ENCODE assay signal across 1 cellular context in the genomic region with DNA sequence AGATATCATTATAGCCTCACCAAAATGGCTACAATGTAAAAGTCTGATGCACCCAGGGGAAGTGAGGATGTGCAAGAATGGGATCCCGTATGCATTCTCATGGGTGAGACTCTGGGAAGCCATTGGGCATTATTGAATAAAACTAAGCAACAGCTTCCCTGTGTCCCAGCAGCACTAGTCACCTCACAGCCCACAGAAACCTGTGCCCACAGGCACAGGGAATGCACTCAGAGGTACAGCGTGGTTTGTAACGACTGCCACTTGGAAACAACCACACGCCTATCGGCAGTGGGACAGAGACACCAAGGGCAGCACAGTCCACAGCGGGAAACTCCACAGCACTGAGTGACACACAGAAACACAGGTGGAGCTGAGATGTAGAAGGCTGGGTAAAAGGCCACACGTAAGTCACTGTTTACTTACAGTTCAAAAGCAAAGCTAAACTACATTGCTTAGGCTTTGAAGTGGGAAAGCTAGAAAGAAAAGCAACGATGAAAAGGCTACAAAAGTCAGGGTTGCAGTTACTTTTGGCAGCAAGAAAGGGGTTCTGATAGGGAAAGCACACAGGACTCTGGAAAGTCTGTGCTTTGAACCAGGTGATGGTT.
A peak's percentile ranks its signal among the peaks of the same experiment; 100 is the strongest.
TF ChIP-seq lines count a peak whose summit lies in the region.

No MANE protein-coding gene starts in this region.

TF ChIP-seq in HepG2, 621 proteins besides CTCF, POLR2A, EP300 and RAD21 (continued from another document and continues in another):
- TF ChIP-seq, protein P1, sequence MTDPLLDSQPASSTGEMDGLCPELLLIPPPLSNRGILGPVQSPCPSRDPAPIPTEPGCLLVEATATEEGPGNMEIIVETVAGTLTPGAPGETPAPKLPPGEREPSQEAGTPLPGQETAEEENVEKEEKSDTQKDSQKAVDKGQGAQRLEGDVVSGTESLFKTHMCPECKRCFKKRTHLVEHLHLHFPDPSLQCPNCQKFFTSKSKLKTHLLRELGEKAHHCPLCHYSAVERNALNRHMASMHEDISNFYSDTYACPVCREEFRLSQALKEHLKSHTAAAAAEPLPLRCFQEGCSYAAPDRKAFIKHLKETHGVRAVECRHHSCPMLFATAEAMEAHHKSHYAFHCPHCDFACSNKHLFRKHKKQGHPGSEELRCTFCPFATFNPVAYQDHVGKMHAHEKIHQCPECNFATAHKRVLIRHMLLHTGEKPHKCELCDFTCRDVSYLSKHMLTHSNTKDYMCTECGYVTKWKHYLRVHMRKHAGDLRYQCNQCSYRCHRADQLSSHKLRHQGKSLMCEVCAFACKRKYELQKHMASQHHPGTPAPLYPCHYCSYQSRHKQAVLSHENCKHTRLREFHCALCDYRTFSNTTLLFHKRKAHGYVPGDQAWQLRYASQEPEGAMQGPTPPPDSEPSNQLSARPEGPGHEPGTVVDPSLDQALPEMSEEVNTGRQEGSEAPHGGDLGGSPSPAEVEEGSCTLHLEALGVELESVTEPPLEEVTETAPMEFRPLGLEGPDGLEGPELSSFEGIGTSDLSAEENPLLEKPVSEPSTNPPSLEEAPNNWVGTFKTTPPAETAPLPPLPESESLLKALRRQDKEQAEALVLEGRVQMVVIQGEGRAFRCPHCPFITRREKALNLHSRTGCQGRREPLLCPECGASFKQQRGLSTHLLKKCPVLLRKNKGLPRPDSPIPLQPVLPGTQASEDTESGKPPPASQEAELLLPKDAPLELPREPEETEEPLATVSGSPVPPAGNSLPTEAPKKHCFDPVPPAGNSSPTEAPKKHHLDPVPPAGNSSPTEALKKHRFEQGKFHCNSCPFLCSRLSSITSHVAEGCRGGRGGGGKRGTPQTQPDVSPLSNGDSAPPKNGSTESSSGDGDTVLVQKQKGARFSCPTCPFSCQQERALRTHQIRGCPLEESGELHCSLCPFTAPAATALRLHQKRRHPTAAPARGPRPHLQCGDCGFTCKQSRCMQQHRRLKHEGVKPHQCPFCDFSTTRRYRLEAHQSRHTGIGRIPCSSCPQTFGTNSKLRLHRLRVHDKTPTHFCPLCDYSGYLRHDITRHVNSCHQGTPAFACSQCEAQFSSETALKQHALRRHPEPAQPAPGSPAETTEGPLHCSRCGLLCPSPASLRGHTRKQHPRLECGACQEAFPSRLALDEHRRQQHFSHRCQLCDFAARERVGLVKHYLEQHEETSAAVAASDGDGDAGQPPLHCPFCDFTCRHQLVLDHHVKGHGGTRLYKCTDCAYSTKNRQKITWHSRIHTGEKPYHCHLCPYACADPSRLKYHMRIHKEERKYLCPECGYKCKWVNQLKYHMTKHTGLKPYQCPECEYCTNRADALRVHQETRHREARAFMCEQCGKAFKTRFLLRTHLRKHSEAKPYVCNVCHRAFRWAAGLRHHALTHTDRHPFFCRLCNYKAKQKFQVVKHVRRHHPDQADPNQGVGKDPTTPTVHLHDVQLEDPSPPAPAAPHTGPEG (CRISPR knock-in tag; IDR thresholded peaks at IDR 0.05) = no peak
- peak; percentile 86 for TF ChIP-seq BCL6 (CRISPR knock-in tag; IDR thresholded peaks at IDR 0.05)
- no peak for TF ChIP-seq FOXM1 (CRISPR knock-in tag; IDR thresholded peaks at IDR 0.05)
- TF ChIP-seq CC2D1A (CRISPR knock-in tag; IDR thresholded peaks at IDR 0.05) = no peak
- TF ChIP-seq, protein P2, sequence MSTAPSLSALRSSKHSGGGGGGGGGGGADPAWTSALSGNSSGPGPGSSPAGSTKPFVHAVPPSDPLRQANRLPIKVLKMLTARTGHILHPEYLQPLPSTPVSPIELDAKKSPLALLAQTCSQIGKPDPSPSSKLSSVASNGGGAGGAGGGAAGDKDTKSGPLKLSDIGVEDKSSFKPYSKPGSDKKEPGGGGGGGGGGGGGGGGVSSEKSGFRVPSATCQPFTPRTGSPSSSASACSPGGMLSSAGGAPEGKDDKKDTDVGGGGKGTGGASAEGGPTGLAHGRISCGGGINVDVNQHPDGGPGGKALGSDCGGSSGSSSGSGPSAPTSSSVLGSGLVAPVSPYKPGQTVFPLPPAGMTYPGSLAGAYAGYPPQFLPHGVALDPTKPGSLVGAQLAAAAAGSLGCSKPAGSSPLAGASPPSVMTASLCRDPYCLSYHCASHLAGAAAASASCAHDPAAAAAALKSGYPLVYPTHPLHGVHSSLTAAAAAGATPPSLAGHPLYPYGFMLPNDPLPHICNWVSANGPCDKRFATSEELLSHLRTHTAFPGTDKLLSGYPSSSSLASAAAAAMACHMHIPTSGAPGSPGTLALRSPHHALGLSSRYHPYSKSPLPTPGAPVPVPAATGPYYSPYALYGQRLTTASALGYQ (CRISPR knock-in tag; IDR thresholded peaks at IDR 0.05) = no peak
- TF ChIP-seq HES4 (CRISPR knock-in tag; IDR thresholded peaks at IDR 0.05; ENCODE audit: borderline replicate concordance) = no peak
- no peak for TF ChIP-seq ZNF10 (CRISPR knock-in tag; IDR thresholded peaks at IDR 0.05; ENCODE audit: borderline replicate concordance, low read depth)
- TF ChIP-seq, protein P3, sequence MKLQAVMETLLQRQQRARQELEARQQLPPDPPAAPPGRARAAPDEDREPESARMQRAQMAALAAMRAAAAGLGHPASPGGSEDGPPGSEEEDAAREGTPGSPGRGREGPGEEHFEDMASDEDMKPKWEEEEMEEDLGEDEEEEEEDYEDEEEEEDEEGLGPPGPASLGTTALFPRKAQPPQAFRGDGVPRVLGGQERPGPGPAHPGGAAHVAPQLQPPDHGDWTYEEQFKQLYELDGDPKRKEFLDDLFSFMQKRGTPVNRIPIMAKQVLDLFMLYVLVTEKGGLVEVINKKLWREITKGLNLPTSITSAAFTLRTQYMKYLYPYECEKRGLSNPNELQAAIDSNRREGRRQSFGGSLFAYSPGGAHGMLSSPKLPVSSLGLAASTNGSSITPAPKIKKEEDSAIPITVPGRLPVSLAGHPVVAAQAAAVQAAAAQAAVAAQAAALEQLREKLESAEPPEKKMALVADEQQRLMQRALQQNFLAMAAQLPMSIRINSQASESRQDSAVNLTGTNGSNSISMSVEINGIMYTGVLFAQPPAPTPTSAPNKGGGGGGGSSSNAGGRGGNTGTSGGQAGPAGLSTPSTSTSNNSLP (IDR thresholded peaks at IDR 0.05; ENCODE audit: low read depth, low read length) = no peak
- peak; percentile 38 for TF ChIP-seq TEAD3 (CRISPR knock-in tag; optimal IDR thresholded peaks at IDR 0.05; ENCODE audit: borderline replicate concordance)
- TF ChIP-seq ZNF839 (CRISPR knock-in tag; IDR thresholded peaks at IDR 0.05; ENCODE audit: borderline replicate concordance) = no peak
- TF ChIP-seq SOX6 (IDR thresholded peaks at IDR 0.05) = no peak
- TF ChIP-seq SOX6 (CRISPR knock-in tag; IDR thresholded peaks at IDR 0.05) = peak; percentile 41
- TF ChIP-seq ZNF543 (CRISPR knock-in tag; IDR thresholded peaks at IDR 0.05) = no peak
- TF ChIP-seq, protein P4, sequence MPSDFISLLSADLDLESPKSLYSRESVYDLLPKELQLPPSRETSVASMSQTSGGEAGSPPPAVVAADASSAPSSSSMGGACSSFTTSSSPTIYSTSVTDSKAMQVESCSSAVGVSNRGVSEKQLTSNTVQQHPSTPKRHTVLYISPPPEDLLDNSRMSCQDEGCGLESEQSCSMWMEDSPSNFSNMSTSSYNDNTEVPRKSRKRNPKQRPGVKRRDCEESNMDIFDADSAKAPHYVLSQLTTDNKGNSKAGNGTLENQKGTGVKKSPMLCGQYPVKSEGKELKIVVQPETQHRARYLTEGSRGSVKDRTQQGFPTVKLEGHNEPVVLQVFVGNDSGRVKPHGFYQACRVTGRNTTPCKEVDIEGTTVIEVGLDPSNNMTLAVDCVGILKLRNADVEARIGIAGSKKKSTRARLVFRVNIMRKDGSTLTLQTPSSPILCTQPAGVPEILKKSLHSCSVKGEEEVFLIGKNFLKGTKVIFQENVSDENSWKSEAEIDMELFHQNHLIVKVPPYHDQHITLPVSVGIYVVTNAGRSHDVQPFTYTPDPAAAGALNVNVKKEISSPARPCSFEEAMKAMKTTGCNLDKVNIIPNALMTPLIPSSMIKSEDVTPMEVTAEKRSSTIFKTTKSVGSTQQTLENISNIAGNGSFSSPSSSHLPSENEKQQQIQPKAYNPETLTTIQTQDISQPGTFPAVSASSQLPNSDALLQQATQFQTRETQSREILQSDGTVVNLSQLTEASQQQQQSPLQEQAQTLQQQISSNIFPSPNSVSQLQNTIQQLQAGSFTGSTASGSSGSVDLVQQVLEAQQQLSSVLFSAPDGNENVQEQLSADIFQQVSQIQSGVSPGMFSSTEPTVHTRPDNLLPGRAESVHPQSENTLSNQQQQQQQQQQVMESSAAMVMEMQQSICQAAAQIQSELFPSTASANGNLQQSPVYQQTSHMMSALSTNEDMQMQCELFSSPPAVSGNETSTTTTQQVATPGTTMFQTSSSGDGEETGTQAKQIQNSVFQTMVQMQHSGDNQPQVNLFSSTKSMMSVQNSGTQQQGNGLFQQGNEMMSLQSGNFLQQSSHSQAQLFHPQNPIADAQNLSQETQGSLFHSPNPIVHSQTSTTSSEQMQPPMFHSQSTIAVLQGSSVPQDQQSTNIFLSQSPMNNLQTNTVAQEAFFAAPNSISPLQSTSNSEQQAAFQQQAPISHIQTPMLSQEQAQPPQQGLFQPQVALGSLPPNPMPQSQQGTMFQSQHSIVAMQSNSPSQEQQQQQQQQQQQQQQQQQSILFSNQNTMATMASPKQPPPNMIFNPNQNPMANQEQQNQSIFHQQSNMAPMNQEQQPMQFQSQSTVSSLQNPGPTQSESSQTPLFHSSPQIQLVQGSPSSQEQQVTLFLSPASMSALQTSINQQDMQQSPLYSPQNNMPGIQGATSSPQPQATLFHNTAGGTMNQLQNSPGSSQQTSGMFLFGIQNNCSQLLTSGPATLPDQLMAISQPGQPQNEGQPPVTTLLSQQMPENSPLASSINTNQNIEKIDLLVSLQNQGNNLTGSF (CRISPR knock-in tag; IDR thresholded peaks at IDR 0.05) = no peak
- no peak for TF ChIP-seq ARNT (IDR thresholded peaks at IDR 0.05)
- TF ChIP-seq, protein P5, sequence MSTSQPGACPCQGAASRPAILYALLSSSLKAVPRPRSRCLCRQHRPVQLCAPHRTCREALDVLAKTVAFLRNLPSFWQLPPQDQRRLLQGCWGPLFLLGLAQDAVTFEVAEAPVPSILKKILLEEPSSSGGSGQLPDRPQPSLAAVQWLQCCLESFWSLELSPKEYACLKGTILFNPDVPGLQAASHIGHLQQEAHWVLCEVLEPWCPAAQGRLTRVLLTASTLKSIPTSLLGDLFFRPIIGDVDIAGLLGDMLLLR (CRISPR knock-in tag; IDR thresholded peaks at IDR 0.05) = no peak
- TF ChIP-seq, protein P6, sequence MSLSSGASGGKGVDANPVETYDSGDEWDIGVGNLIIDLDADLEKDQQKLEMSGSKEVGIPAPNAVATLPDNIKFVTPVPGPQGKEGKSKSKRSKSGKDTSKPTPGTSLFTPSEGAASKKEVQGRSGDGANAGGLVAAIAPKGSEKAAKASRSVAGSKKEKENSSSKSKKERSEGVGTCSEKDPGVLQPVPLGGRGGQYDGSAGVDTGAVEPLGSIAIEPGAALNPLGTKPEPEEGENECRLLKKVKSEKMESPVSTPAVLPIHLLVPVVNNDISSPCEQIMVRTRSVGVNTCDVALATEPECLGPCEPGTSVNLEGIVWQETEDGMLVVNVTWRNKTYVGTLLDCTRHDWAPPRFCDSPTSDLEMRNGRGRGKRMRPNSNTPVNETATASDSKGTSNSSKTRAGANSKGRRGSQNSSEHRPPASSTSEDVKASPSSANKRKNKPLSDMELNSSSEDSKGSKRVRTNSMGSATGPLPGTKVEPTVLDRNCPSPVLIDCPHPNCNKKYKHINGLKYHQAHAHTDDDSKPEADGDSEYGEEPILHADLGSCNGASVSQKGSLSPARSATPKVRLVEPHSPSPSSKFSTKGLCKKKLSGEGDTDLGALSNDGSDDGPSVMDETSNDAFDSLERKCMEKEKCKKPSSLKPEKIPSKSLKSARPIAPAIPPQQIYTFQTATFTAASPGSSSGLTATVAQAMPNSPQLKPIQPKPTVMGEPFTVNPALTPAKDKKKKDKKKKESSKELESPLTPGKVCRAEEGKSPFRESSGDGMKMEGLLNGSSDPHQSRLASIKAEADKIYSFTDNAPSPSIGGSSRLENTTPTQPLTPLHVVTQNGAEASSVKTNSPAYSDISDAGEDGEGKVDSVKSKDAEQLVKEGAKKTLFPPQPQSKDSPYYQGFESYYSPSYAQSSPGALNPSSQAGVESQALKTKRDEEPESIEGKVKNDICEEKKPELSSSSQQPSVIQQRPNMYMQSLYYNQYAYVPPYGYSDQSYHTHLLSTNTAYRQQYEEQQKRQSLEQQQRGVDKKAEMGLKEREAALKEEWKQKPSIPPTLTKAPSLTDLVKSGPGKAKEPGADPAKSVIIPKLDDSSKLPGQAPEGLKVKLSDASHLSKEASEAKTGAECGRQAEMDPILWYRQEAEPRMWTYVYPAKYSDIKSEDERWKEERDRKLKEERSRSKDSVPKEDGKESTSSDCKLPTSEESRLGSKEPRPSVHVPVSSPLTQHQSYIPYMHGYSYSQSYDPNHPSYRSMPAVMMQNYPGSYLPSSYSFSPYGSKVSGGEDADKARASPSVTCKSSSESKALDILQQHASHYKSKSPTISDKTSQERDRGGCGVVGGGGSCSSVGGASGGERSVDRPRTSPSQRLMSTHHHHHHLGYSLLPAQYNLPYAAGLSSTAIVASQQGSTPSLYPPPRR (CRISPR knock-in tag; IDR thresholded peaks at IDR 0.05; ENCODE audit: borderline replicate concordance) = peak; percentile 33; the same call in 1 of the 2 replicates
- no peak for TF ChIP-seq ZNF776 (CRISPR knock-in tag; IDR thresholded peaks at IDR 0.05)
- no peak for TF ChIP-seq ZNF432 (CRISPR knock-in tag; IDR thresholded peaks at IDR 0.05; ENCODE audit: borderline replicate concordance)
- TF ChIP-seq NFIC (IDR thresholded peaks at IDR 0.05; ENCODE audit: low read length) = peak; percentile 43; the same call in 1 of the 2 replicates
- TF ChIP-seq FOXP1 (IDR thresholded peaks at IDR 0.05) = no peak
- peak; percentile 65; the same call in 1 of the 2 replicates for TF ChIP-seq FOXP1 (CRISPR knock-in tag; IDR thresholded peaks at IDR 0.05)
- TF ChIP-seq SCMH1 (CRISPR knock-in tag; IDR thresholded peaks at IDR 0.05; ENCODE audit: borderline replicate concordance) = no peak
- TF ChIP-seq NAIF1 (CRISPR knock-in tag; IDR thresholded peaks at IDR 0.05; ENCODE audit: borderline replicate concordance) = no peak
- TF ChIP-seq ZNF879 (CRISPR knock-in tag; IDR thresholded peaks at IDR 0.05) = no peak
- no peak for TF ChIP-seq ZNF564 (CRISPR knock-in tag; IDR thresholded peaks at IDR 0.05)
